Comparison of ENCODE assay signal across 8 cellular contexts in the genomic region with DNA sequence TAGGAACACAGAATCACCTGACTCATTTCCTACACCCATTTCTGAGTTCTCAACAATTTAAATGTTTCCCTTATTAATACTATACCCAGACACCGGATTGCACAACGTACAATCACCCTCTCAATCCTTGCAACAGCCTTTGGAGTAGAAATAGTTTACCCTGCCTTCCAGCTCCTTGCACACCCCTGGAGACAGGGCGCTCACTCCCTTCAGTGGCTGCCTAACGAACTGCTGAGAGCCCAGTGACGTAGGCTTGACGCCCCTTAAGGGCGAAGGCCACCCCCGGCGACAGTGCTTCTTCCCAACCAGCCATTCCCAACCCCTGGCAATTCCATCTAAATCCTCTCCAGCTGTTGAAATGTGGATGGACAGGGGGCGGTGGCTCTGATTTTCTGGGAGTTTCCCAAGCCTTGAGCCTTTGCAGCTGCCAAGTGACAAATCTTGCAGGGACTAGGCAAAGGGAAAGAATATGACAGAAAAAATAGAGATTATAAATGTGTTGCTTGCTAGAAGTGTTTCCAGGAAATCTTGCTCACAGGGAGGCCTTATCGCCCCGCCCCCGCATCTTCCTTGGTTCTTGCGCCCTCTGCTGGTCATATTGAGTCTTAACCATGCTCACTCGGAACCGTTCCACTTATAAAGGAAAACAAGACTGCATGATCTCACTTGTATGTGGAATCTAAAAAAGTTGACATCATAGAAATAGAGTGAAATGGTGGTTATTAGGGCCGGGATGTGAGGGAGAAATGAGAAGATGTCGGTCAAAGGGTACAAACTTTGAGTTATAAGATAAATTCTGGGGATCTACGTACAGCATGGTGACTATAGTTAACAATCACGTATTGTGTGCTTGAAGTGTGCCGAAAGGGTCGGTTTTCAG. TPM values are rescaled to one million over a fixed set of nuclear protein-coding genes. Genes with fewer than 3 reads are reported as not detected.
A peak's percentile ranks its signal among the peaks of the same experiment; 100 is the strongest.
DNase-seq lines count a peak whose midpoint lies in the region; ATAC-seq and TF ChIP-seq lines count a peak whose summit lies in the region.

No MANE protein-coding gene starts in this region.

- no peaks in the 10 kb centered on the region for H3K36me3 Mint-ChIP-seq in CD8-positive, alpha-beta memory T cell
- peaks cover 2% of the 10 kb centered on the region for H3K36me3 Mint-ChIP-seq in activated CD4-positive, alpha-beta T cell treated with anti-CD3 and anti-CD28 coated beads, Interleukin-2, amount 10 ng/mL, durations not matched to agents 7 days and 5 days (ENCODE audit: low read depth)

- peaks cover 15 to 32% (median 28%) of the 10 kb centered on the region in 3 donors for H3K4me1 Mint-ChIP-seq in CD8-positive, alpha-beta memory T cell
- H3K4me1 Mint-ChIP-seq in activated CD4-positive, alpha-beta T cell treated with anti-CD3 and anti-CD28 coated beads, Interleukin-2, amount 10 ng/mL, durations not matched to agents 7 days and 5 days: peaks cover 30% of the 10 kb centered on the region

- TF ChIP-seq POLR2A in lower leg skin (IDR thresholded peaks at IDR 0.05): no peak

- H3K4me3 ChIP-seq in CD8-positive, alpha-beta memory T cell (ENCODE audit: low read length): no peak overlapping the region
- no peak overlapping the region for H3K4me3 ChIP-seq in colonic mucosa
- H3K4me3 ChIP-seq in lower leg skin (ENCODE audit: low read depth, poor library complexity, severe bottlenecking): no peak overlapping the region

- intact Hi-C loops in colonic mucosa (cut with DNase I) (loop anchor here (2.0 to 5.0 kb wide), 2 partner anchors 130 to 280 kb away; no protein-coding TSS in a partner anchor), lower leg skin (cut with DNase I; ENCODE audit: low total_unique reads) (loop anchor here (5.0 to 10.0 kb wide), 2 partner anchors 280 to 798 kb away; no protein-coding TSS in a partner anchor)

- H3K4me1 ChIP-seq in CD8-positive, alpha-beta memory T cell (ENCODE audit: insufficient read depth, low read length): peaks cover 26% of the 10 kb centered on the region
- H3K4me1 ChIP-seq in colonic mucosa: peaks cover 22% of the 10 kb centered on the region

- 15 to 19% methylated on average over 22 of the region's 22 CpGs for WGBS in lower leg skin, 2 donors

- H3K9me3 Mint-ChIP-seq in CD8-positive, alpha-beta memory T cell: no peaks in the 10 kb centered on the region
- H3K9me3 Mint-ChIP-seq in activated CD4-positive, alpha-beta T cell treated with anti-CD3 and anti-CD28 coated beads, Interleukin-2, amount 10 ng/mL, durations not matched to agents 7 days and 5 days: no peaks in the 10 kb centered on the region

- POLR2A ChIA-PET in CD8-positive, alpha-beta memory T cell (lab: Charles Lee): no interaction called here
- POLR2A ChIA-PET in activated CD4-positive, alpha-beta T cell treated with anti-CD3 and anti-CD28 coated beads, Interleukin-2, amount 10 ng/mL, durations not matched to agents 7 days and 5 days (lab: Charles Lee): no interaction called here

- peaks cover 32% of the 10 kb centered on the region for H3K27me3 ChIP-seq in CD8-positive, alpha-beta memory T cell (ENCODE audit: insufficient read depth, low read length, poor library complexity, severe bottlenecking)
- peaks cover 40% of the 10 kb centered on the region for H3K27me3 ChIP-seq in colonic mucosa

- CTCF ChIA-PET in CD8-positive, alpha-beta memory T cell (lab: Charles Lee): interaction anchor here (0.9 to 3.7 kb wide), 7 partner anchors 11 to 397 kb away, joined by 3 to 16 read pairs (median 4); no protein-coding TSS in a partner anchor
- CTCF ChIA-PET in activated CD4-positive, alpha-beta T cell treated with anti-CD3 and anti-CD28 coated beads, Interleukin-2, amount 10 ng/mL, durations not matched to agents 7 days and 5 days (lab: Charles Lee): interaction anchor here (0.9 to 1.9 kb wide), 4 partner anchors 10 to 281 kb away, joined by 3 to 6 read pairs (median 4); no protein-coding TSS in a partner anchor

- peak; percentile 61 to 82 (median 65) for DNase-seq in CD8-positive, alpha-beta memory T cell
- peak; percentile 34 to 81 for DNase-seq in NCI-H526 (lab: John Stamatoyannopoulos, UW)
- peak; percentile 86 for DNase-seq in activated CD4-positive, alpha-beta T cell treated with anti-CD3 and anti-CD28 coated beads, Interleukin-2, amount 10 ng/mL, durations not matched to agents 7 days and 5 days
- DNase-seq in colonic mucosa: peak; percentile 88
- peak; percentile 82 to 96 for DNase-seq in lower leg skin (ENCODE audit: low spot score in 2 of 2)
- peak; percentile 64 to 77 (median 73) for DNase-seq in stimulated activated CD4-positive, alpha-beta T cell treated with anti-CD3 and anti-CD28 coated beads, TNF-alpha, amount 100 ng/mL, for 24 hours (ENCODE audit: low read depth in 3 of 3)

- no peak overlapping the region for H3K9ac ChIP-seq in colonic mucosa (ENCODE audit: low read depth in 2 of 2, low read length in 2 of 2)

- no peaks in the 10 kb centered on the region for H3K9me3 ChIP-seq in CD8-positive, alpha-beta memory T cell (ENCODE audit: low read length)
- H3K9me3 ChIP-seq in colonic mucosa: no peaks in the 10 kb centered on the region

- no peak overlapping the region for H3K27ac Mint-ChIP-seq in CD8-positive, alpha-beta memory T cell
- no peak overlapping the region for H3K27ac Mint-ChIP-seq in activated CD4-positive, alpha-beta T cell treated with anti-CD3 and anti-CD28 coated beads, Interleukin-2, amount 10 ng/mL, durations not matched to agents 7 days and 5 days

- ATAC-seq in HG02798 (IDR thresholded peaks at IDR 0.05; ENCODE audit: poor library complexity, unreplicated experiment) (peak; percentile 55), GM21529 (IDR thresholded peaks at IDR 0.05; ENCODE audit: unreplicated experiment) (no peak)

- H3K36me3 ChIP-seq in CD8-positive, alpha-beta memory T cell (ENCODE audit: insufficient read depth, low read length): no peaks in the 10 kb centered on the region
- H3K36me3 ChIP-seq in colonic mucosa: no peaks in the 10 kb centered on the region

- peaks cover 34 to 68% of the 10 kb centered on the region in 2 donors for H3K27me3 Mint-ChIP-seq in CD8-positive, alpha-beta memory T cell
- H3K27me3 Mint-ChIP-seq in activated CD4-positive, alpha-beta T cell treated with anti-CD3 and anti-CD28 coated beads, Interleukin-2, amount 10 ng/mL, durations not matched to agents 7 days and 5 days: peaks cover 38% of the 10 kb centered on the region

- no peak overlapping the region for H3K27ac ChIP-seq in CD8-positive, alpha-beta memory T cell (ENCODE audit: low read depth, low read length)
- no peak overlapping the region for H3K27ac ChIP-seq in colonic mucosa

- TF ChIP-seq CTCF in colonic mucosa (IDR thresholded peaks at IDR 0.05): peak; percentile 68
- TF ChIP-seq CTCF in lower leg skin (IDR thresholded peaks at IDR 0.05): peak in 1 of 3 donors; percentile 77

- peak overlapping the region in 1 of 7 donors; percentile 7 for H3K4me3 Mint-ChIP-seq in CD8-positive, alpha-beta memory T cell
- no peak overlapping the region for H3K4me3 Mint-ChIP-seq in activated CD4-positive, alpha-beta T cell treated with anti-CD3 and anti-CD28 coated beads, Interleukin-2, amount 10 ng/mL, durations not matched to agents 7 days and 5 days

RNA-seq across cellular contexts. Expression of a gene that starts 7.6 kb away (rescaled TPM):
- total RNA-seq in CD8-positive, alpha-beta memory T cell: not detected
- not detected for polyA plus RNA-seq in CD8-positive, alpha-beta memory T cell
- total RNA-seq in activated CD4-positive, alpha-beta T cell treated with anti-CD3 and anti-CD28 coated beads, Interleukin-2, amount 10 ng/mL, durations not matched to agents 7 days and 5 days: not detected
- not detected for total RNA-seq in colonic mucosa
- total RNA-seq in lower leg skin: not detected
